1 cellular context compared by ENCODE assay signal in genomic region chr1:62783736-62784508, GRCh38.
TF ChIP-seq lines count a peak whose summit lies in the region.

Gene ATG4C, plus strand, starts transcription at chr1:62784132. Its CDS starts 19,655 bp downstream, at chr1:62803787.

TF ChIP-seq in K562, 482 proteins besides CTCF, POLR2A, EP300 and RAD21 (continued from another document and continues in another):
- no peak for TF ChIP-seq CEBPZ (IDR thresholded peaks at IDR 0.05; ENCODE audit: borderline replicate concordance, low read depth, low read length)
- no peak for TF ChIP-seq SRSF3 (IDR thresholded peaks at IDR 0.05; ENCODE audit: insufficient read depth, low read length)
- TF ChIP-seq SIN3A (IDR thresholded peaks at IDR 0.05; ENCODE audit: borderline replicate concordance in 2 of 2, control insufficient read depth in 1 of 2, low read depth in 2 of 2, low read length in 2 of 2): peak; percentile 58 to 91; a peak in 2 of 4 replicates
- TF ChIP-seq ZNF592 (IDR thresholded peaks at IDR 0.05): peak; percentile 46; the same call in 1 of the 2 replicates
- TF ChIP-seq ZNF740 (CRISPR knock-in tag; IDR thresholded peaks at IDR 0.05): no peak; the same call in 1 of the 2 replicates
- no peak for TF ChIP-seq ZNF740 (tag; IDR thresholded peaks at IDR 0.05)
- peak; percentile 67 for TF ChIP-seq GMEB1 (CRISPR knock-in tag; IDR thresholded peaks at IDR 0.05)
- no peak for TF ChIP-seq PCBP1 (IDR thresholded peaks at IDR 0.05; ENCODE audit: low read depth, low read length, poor library complexity, severe bottlenecking)
- TF ChIP-seq MLLT1 (IDR thresholded peaks at IDR 0.05): no peak; a peak in 1 of 4 replicates
- TF ChIP-seq ADNP (tag; IDR thresholded peaks at IDR 0.05): no peak
- TF ChIP-seq BRCA1 (IDR thresholded peaks at IDR 0.05): no peak
- TF ChIP-seq BRCA1 (CRISPR knock-in tag; IDR thresholded peaks at IDR 0.05): no peak
- TF ChIP-seq NR2C1 (IDR thresholded peaks at IDR 0.05): peak; percentile 73; the same call in 1 of the 2 replicates
- peak; percentile 77 for TF ChIP-seq NR2C1 (tag; IDR thresholded peaks at IDR 0.05)
- no peak for TF ChIP-seq NFATC3 (IDR thresholded peaks at IDR 0.05)
- TF ChIP-seq ZNF347 (CRISPR knock-in tag; IDR thresholded peaks at IDR 0.05; ENCODE audit: low read depth): no peak
- no peak for TF ChIP-seq PRMT5 (CRISPR knock-in tag; IDR thresholded peaks at IDR 0.05)
- no peak for TF ChIP-seq SIRT6 (IDR thresholded peaks at IDR 0.05; ENCODE audit: low read depth, low read length)
- TF ChIP-seq SMC3 (conservative IDR thresholded peaks at IDR 0.05; ENCODE audit: insufficient read depth, low read depth, low read length): 0 out of 2 replicates have a peak, but pooled peaks have one; percentile 8
- TF ChIP-seq NELFE (IDR thresholded peaks at IDR 0.05; ENCODE audit: insufficient read depth, insufficient read length): peak; percentile 45
- TF ChIP-seq MTA2 (IDR thresholded peaks at IDR 0.05; ENCODE audit: low read depth): no peak
- TF ChIP-seq TFAP4 (CRISPR knock-in tag; IDR thresholded peaks at IDR 0.05; ENCODE audit: borderline replicate concordance): peak; percentile 56
- TF ChIP-seq NR4A1 (CRISPR knock-in tag; IDR thresholded peaks at IDR 0.05): no peak
- no peak for TF ChIP-seq NR4A1 (tag; IDR thresholded peaks at IDR 0.05)
- no peak for TF ChIP-seq ZNF707 (CRISPR knock-in tag; conservative IDR thresholded peaks at IDR 0.05)
- no peak for TF ChIP-seq ZNF217 (CRISPR knock-in tag; IDR thresholded peaks at IDR 0.05)
- no peak for TF ChIP-seq MCM7 (IDR thresholded peaks at IDR 0.05)
- no peak for TF ChIP-seq FOXO4 (CRISPR knock-in tag; IDR thresholded peaks at IDR 0.05)
- peak; percentile 83 for TF ChIP-seq ATF7 (IDR thresholded peaks at IDR 0.05)
- TF ChIP-seq ZNF280A (IDR thresholded peaks at IDR 0.05; ENCODE audit: low read depth, partially characterized antibody): no peak
- TF ChIP-seq MIER1 (IDR thresholded peaks at IDR 0.05; ENCODE audit: low read depth): no peak
- TF ChIP-seq WHSC1 (IDR thresholded peaks at IDR 0.05; ENCODE audit: low read length): no peak
- peak; percentile 57; the same call in 1 of the 2 replicates for TF ChIP-seq CBX1 (IDR thresholded peaks at IDR 0.05; ENCODE audit: low read depth)
- TF ChIP-seq THRA (IDR thresholded peaks at IDR 0.05): no peak
- TF ChIP-seq GTF2F1 (IDR thresholded peaks at IDR 0.05; ENCODE audit: low read depth, low read length): peak; percentile 67; the same call in 1 of the 2 replicates
- TF ChIP-seq ZNF699 (CRISPR knock-in tag; IDR thresholded peaks at IDR 0.05; ENCODE audit: insufficient replicate concordance): no peak
- TF ChIP-seq CHAMP1 (IDR thresholded peaks at IDR 0.05): 0 out of 2 replicates have a peak, but pooled peaks have one; percentile 66
- peak; percentile 40 to 88 (median 69) for TF ChIP-seq YY1 (IDR thresholded peaks at IDR 0.05; ENCODE audit: borderline replicate concordance in 1 of 3, control insufficient read depth in 1 of 3, extremely low read depth in 1 of 3, insufficient read depth in 3 of 3, insufficient read length in 1 of 3, insufficient replicate concordance in 2 of 3, low read depth in 1 of 3, low read length in 2 of 3)
- no peak for TF ChIP-seq ZNF324 (CRISPR knock-in tag; IDR thresholded peaks at IDR 0.05)
- TF ChIP-seq ZFP36 (IDR thresholded peaks at IDR 0.05; ENCODE audit: low read depth, low read length, partially characterized antibody): peak; percentile 14
- TF ChIP-seq U2AF2 (optimal IDR thresholded peaks at IDR 0.05; ENCODE audit: low read depth, low read length): no peak
